Comparison of ENCODE assay signal across 10 cellular contexts in the genomic region with DNA sequence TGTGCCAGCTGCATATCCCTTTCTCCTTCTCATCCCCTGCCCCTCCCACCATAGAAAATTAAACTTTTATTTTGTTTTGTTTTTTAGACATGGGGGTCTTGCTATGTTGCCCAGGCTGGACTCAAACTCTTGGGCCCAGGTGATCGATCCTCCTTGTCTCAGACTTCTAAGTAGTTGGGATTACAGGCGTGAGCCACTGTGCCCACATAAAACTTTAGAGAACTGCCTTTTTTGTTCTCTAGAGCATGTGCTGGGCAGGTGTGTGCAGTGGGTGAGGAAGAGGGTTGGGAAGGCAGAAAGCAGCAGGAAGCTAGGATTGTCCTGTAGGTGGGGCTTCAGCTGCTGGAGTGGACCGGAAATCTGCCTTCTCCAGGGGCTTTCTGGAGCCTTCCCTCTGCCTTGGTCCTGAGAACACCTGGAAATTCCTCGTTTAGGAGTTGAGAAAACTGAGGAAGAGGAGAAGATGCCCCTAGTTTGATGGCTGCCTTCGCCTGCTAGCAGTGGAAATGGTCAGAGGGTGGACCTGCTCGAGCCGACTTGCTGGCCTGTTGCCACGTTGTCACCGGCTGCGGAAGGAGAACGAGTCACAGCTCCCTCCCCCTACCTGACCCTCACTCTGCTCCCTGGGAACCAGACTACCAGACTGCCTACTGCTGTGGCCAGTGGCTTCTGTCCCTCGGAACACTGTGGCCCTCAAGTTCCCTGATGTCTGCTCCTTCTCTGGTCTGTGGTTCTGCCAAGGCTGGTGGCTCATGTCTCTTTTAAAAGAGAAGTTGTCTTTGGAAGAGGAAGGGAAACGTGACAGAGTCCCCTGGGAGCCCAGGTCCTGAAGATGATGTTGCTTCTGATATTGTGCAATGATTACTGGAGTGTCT. TPM values are rescaled to one million over a fixed set of nuclear protein-coding genes. Genes with fewer than 3 reads are reported as not detected.
DNase-seq lines count a peak whose midpoint lies in the region; ATAC-seq and TF ChIP-seq lines count a peak whose summit lies in the region.
"Had no signal": no experiment of that assay in that cellular context is flagged by ENCODE, and none has a peak within 500 bp of the region (broad histone marks: within the 10 kb centered on the region; RNA-seq: fewer than 3 reads in every experiment).

No MANE protein-coding gene starts in this region.

- in situ Hi-C loops in GM23248 (cut with MboI): no loop called here

- peaks cover 16% of the 10 kb centered on the region for H3K4me1 Mint-ChIP-seq in T-helper 17 cell

- H3K36me3 ChIP-seq in body of pancreas (replicated peaks in 1 of 2; ENCODE audit: insufficient read depth in 1 of 2, low read depth in 2 of 2) (no peaks in the 10 kb centered on the region), lower lobe of right lung (no peaks in the 10 kb centered on the region), spleen (no peaks in the 10 kb centered on the region), GM23248 (ENCODE audit: low read depth) (no peaks in the 10 kb centered on the region)

- no peak overlapping the region for H3K4me3 Mint-ChIP-seq in T-helper 17 cell
- H3K4me3 Mint-ChIP-seq: activated T-cell treated with anti-CD3 and anti-CD28 coated beads, Interleukin-2, amount 50 U/mL, for 4 hours had no signal

- TF ChIP-seq CTCF in body of pancreas (IDR thresholded peaks at IDR 0.05): peak in 5 of 7 experiments; percentile 12 to 42 (median 29)
- no peak for TF ChIP-seq CTCF in lower lobe of right lung (IDR thresholded peaks at IDR 0.05)
- TF ChIP-seq CTCF in spleen (IDR thresholded peaks at IDR 0.05 in 8 of 11, conservative IDR thresholded peaks at IDR 0.05 in 3 of 11): no peak

- no peak overlapping the region for H3K4me2 ChIP-seq in GM23248 (ENCODE audit: unreplicated experiment)

- H3F3A ChIP-seq in GM23248 (ENCODE audit: insufficient read depth): peaks cover 19% of the 10 kb centered on the region

- peak overlapping the region; percentile 12 to 77 (median 64) for H3K27ac ChIP-seq in body of pancreas
- H3K27ac ChIP-seq in lower lobe of right lung: peak overlapping the region; percentile 46
- H3K27ac ChIP-seq in spleen: peak overlapping the region in 3 of 8 donors; percentile 11 to 61 (median 32)
- no peak overlapping the region for H3K27ac ChIP-seq in GM23248

- H3K9me3 ChIP-seq in body of pancreas (no peaks in the 10 kb centered on the region), lower lobe of right lung (no peaks in the 10 kb centered on the region), spleen (no peaks in the 10 kb centered on the region), GM23248 (ENCODE audit: low read depth) (no peaks in the 10 kb centered on the region), T-helper 17 cell (ENCODE audit: control insufficient read depth, low read length, poor library complexity, severe bottlenecking) (no peaks in the 10 kb centered on the region)

- peak; percentile 76 for DNase-seq in COR-L47 (lab: John Stamatoyannopoulos, UW)
- DNase-seq in NCI-H1092 (lab: John Stamatoyannopoulos, UW): peak; percentile 30
- DNase-seq in body of pancreas: peak; percentile 66 to 81 (median 78)
- DNase-seq in lower lobe of right lung: peak; percentile 66
- no peak for DNase-seq in spleen
- DNase-seq in GM23248: no peak
- DNase-seq in midbrain (lab: John Stamatoyannopoulos, UW): no peak
- DNase-seq in T-helper 17 cell: no peak
- DNase-seq: activated T-cell treated with anti-CD3 and anti-CD28 coated beads, Interleukin-2, amount 50 U/mL, for 4 hours had no signal

- no peak overlapping the region for H3K4me3 ChIP-seq in body of pancreas
- no peak overlapping the region for H3K4me3 ChIP-seq in lower lobe of right lung
- no peak overlapping the region for H3K4me3 ChIP-seq in spleen
- H3K4me3 ChIP-seq in GM23248: no peak overlapping the region

- H3K9me2 ChIP-seq in GM23248 (ENCODE audit: insufficient read depth): no peaks in the 10 kb centered on the region

- H4K20me1 ChIP-seq in GM23248 (ENCODE audit: insufficient read depth): no peaks in the 10 kb centered on the region

- H3K27me3 Mint-ChIP-seq in T-helper 17 cell: peaks cover 78% of the 10 kb centered on the region

- H3K4me1 ChIP-seq in body of pancreas (peaks cover 59% of the 10 kb centered on the region), lower lobe of right lung (peaks cover 62% of the 10 kb centered on the region), spleen (peaks cover 6 to 79% (median 55%) of the 10 kb centered on the region in 6 donors), GM23248 (ENCODE audit: insufficient read depth) (peaks cover 19% of the 10 kb centered on the region)

- no peaks in the 10 kb centered on the region for H3K79me2 ChIP-seq in GM23248 (ENCODE audit: insufficient read depth)

- H3K36me3 Mint-ChIP-seq in T-helper 17 cell (ENCODE audit: low read depth): peaks cover 5% of the 10 kb centered on the region

- no peaks in the 10 kb centered on the region for H3K27me3 ChIP-seq in body of pancreas
- H3K27me3 ChIP-seq in lower lobe of right lung (ENCODE audit: low read depth): peaks cover 13% of the 10 kb centered on the region
- H3K27me3 ChIP-seq in spleen (replicated peaks in 1 of 7): peaks cover 0 to 63% (median 19%) of the 10 kb centered on the region in 7 donors
- H3K27me3 ChIP-seq in GM23248 (replicated peaks; ENCODE audit: insufficient read depth): peaks cover 32% of the 10 kb centered on the region

- ATAC-seq in body of pancreas: no peak
- peak; percentile 16 to 17 for ATAC-seq in lower lobe of right lung
- no peak for ATAC-seq in T-helper 17 cell

- WGBS in body of pancreas, 2 donors: 22 to 39% methylated on average over 4 to 13 of the region's 13 CpGs
- 53 to 60% (median 55%) methylated on average over 11 to 13 of the region's 13 CpGs for WGBS in spleen, 5 donors
- WGBS in GM23248 (ENCODE audit: low coverage in 1 of 2, low lambda C conversion rate in 2 of 2, missing lambda C conversion rate in 2 of 2), 2 experiments: 42 to 49% methylated on average over 11 to 13 of the region's 13 CpGs

- intact Hi-C loops in body of pancreas (cut with DNase I) (no loop called here), lower lobe of right lung (cut with DNase I) (no loop called here), spleen (cut with DNase I; ENCODE audit: low total_unique reads) (no loop called here)

- H2AFZ ChIP-seq in GM23248: no peak overlapping the region

- no peak overlapping the region for H3K9ac ChIP-seq in GM23248

- TF ChIP-seq POLR2A in body of pancreas (IDR thresholded peaks at IDR 0.05) (peak in 1 of 3 donors; percentile 44), spleen (IDR thresholded peaks at IDR 0.05) (no peak)

- H3K27ac Mint-ChIP-seq in T-helper 17 cell: no peak overlapping the region

RNA-seq across cellular contexts. Expression of gene ST14, which starts 4.0 kb away (rescaled TPM):
- total RNA-seq in body of pancreas (10 to 100 TPM; 55.3 to 61.0 TPM), lower lobe of right lung (61.1 TPM), spleen (10 to 100 TPM in 6 of 7 donors, 1 to 10 TPM in 1; 7.1 to 20.2 (median 12.5) TPM), T-helper 17 cell (1 to 10 TPM in 1 of 2 donors, under 1 TPM in 1; 0.81 to 1.1 TPM)
- polyA plus RNA-seq in spleen (10 to 100 TPM; 10.7 to 25.9 (median 12.5) TPM), GM23248 (2016; fragmentation: Nextera tagmentation; extraction: Ambion mirVana) (not detected in 2 replicates)
- total RNA-seq in GM23248 (2014; rRNA removed; shearing (Covaris generic)): not detected in 2 replicates
- total RNA-seq: Daoy had no signal

Comparison
In these comparisons a context has a peak if more than half of its experiments do, and no peak if none do; other contexts are left out.
1. DNase-seq: peak in COR-L47 (single experiment), NCI-H1092 (single experiment), body of pancreas (4 of 4) and lower lobe of right lung (single experiment); none in spleen (single experiment), GM23248 (single experiment), midbrain (single experiment) and T-helper 17 cell (0 of 3).
2. ATAC-seq: peak in lower lobe of right lung (2 of 2); none in body of pancreas (single experiment) and T-helper 17 cell (single experiment).
3. CTCF ChIP-seq: peak in body of pancreas (5 of 7); none in lower lobe of right lung (single experiment) and spleen (0 of 11).